Comparison of ENCODE assay signal across 1 cellular context in the genomic region with DNA sequence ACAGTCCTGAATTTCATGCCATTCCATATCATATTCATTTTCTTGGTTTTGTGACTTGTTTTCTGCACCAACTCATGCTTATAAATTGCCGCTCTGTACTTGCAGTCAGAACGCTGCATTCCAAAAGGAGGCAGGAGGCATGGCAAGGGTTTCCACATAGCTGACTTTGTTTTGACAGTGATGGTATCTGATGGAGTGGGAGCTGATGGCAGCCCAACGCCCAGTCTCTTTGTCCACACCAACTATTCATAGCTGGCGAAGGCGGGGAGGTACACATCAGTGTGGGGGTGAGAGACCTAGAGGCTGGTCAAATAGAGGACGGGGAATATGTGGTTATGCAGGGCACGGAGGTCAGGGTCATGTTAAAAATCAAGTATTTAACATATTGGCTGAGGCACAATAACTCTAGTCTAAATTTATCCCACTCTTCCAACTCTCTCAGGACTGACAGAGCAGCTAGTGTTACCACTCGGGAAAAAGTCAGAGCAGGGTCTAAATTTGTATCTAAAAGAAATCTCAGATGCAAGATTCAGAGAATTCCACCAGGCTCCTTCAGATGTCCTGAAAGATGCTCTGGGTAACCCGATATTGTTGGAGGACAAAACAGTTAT.
TF ChIP-seq lines count a peak whose summit lies in the region.

No MANE protein-coding gene starts in this region.

TF ChIP-seq in endothelial cell of umbilical vein, 7 proteins besides CTCF, POLR2A, EP300 and RAD21:
- TF ChIP-seq JUN (IDR thresholded peaks at IDR 0.05; ENCODE audit: borderline replicate concordance, insufficient read depth, insufficient read length, low read depth), result no peak
- TF ChIP-seq GATA2 (IDR thresholded peaks at IDR 0.05; ENCODE audit: insufficient read depth, insufficient read length, low read depth, low read length), result no peak
- TF ChIP-seq FOS (IDR thresholded peaks at IDR 0.05; ENCODE audit: borderline replicate concordance, insufficient read depth, low read length), result no peak
- TF ChIP-seq MYC (IDR thresholded peaks at IDR 0.05; ENCODE audit: low read depth, low read length), result no peak
- no peak for TF ChIP-seq POLR2AphosphoS5 (IDR thresholded peaks at IDR 0.05; ENCODE audit: insufficient read depth, low read depth, low read length)
- TF ChIP-seq, protein P1, sequence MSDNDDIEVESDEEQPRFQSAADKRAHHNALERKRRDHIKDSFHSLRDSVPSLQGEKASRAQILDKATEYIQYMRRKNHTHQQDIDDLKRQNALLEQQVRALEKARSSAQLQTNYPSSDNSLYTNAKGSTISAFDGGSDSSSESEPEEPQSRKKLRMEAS (IDR thresholded peaks at IDR 0.05; ENCODE audit: insufficient read depth, insufficient read length), result no peak
- no peak for TF ChIP-seq EZH2 (IDR thresholded peaks at IDR 0.05; ENCODE audit: borderline replicate concordance, low read depth, low read length, severe bottlenecking)
